ENCODE assay signal across 9 cellular contexts in genomic region chr18:79405019-79405780, GRCh38. TPM values are rescaled to one million over a fixed set of nuclear protein-coding genes. Genes with fewer than 3 reads are reported as not detected.
DNase-seq lines count a peak whose midpoint lies in the region; ATAC-seq and TF ChIP-seq lines count a peak whose summit lies in the region.
"Had no signal": no experiment of that assay in that cellular context is flagged by ENCODE, and none has a peak within 500 bp of the region (broad histone marks: within the 10 kb centered on the region; RNA-seq: fewer than 3 reads in every experiment).

No MANE protein-coding gene starts in this region.

- no peak overlapping the region for H2BK120ac ChIP-seq in neuronal stem cell (ENCODE audit: low read depth, low read length)

- no peak overlapping the region for H3K9ac ChIP-seq in neuronal stem cell (ENCODE audit: low read depth, low read length, poor library complexity)

- H3K9me3 Mint-ChIP-seq in CD14-positive monocyte, result peaks cover 0 to 5% (median 3%) of the 10 kb centered on the region in 7 donors
- H3K9me3 Mint-ChIP-seq in activated naive CD8-positive, alpha-beta T cell treated with anti-CD3 and anti-CD28 coated beads, Interleukin-2, amount 10 ng/mL, durations not matched to agents 7 days and 5 days, result no peaks in the 10 kb centered on the region
- H3K9me3 Mint-ChIP-seq: HFFc6 had no signal

- DNase-seq in CD14-positive monocyte (ENCODE audit: low spot score) (no peak), NCI-H526 (lab: John Stamatoyannopoulos, UW) (peak; percentile 80), neuronal stem cell (ENCODE audit: low spot score) (no peak), body of pancreas (no peak)
- no peak for DNase-seq in activated naive CD8-positive, alpha-beta T cell treated with anti-CD3 and anti-CD28 coated beads, Interleukin-2, amount 10 ng/mL, durations not matched to agents 7 days and 5 days
- DNase-seq: HFFc6 had no signal

- H3K4me1 ChIP-seq in neuronal stem cell (ENCODE audit: control insufficient read depth in 2 of 2, insufficient read depth in 1 of 2, low read depth in 1 of 2, low read length in 2 of 2) (peaks cover 0 to 9% of the 10 kb centered on the region in 2 donors), body of pancreas (peaks cover 27% of the 10 kb centered on the region)

- no peak overlapping the region for H4K91ac ChIP-seq in neuronal stem cell (ENCODE audit: low read depth, low read length, poor library complexity)

- ATAC-seq in activated naive CD8-positive, alpha-beta T cell treated with anti-CD3 and anti-CD28 coated beads, Interleukin-2, amount 10 ng/mL, durations not matched to agents 7 days and 5 days (ENCODE audit: low read depth), result no peak
- no peak for ATAC-seq in GM18858 (IDR thresholded peaks at IDR 0.05; ENCODE audit: unreplicated experiment)
- no peak for ATAC-seq in body of pancreas
- ATAC-seq in HG03457 (IDR thresholded peaks at IDR 0.05; ENCODE audit: unreplicated experiment), result no peak
- no peak for ATAC-seq in GM21619 (IDR thresholded peaks at IDR 0.05; ENCODE audit: unreplicated experiment)

- H3K4me2 ChIP-seq in neuronal stem cell (ENCODE audit: insufficient read depth, low read length, poor library complexity, severe bottlenecking), result no peak overlapping the region

- peak overlapping the region; percentile 30 for H2BK12ac ChIP-seq in neuronal stem cell (ENCODE audit: low read length)

- POLR2A ChIA-PET in activated naive CD8-positive, alpha-beta T cell treated with anti-CD3 and anti-CD28 coated beads, Interleukin-2, amount 10 ng/mL, durations not matched to agents 7 days and 5 days (lab: Charles Lee), result interaction anchor here (0.9 to 1.5 kb wide), 7 partner anchors 9 to 539 kb away, joined by 3 to 10 read pairs (median 4); partner anchors contain the start of gene NFATC1

- no peak overlapping the region for H3K4me3 ChIP-seq in neuronal stem cell (ENCODE audit: low read length in 2 of 2)
- no peak overlapping the region for H3K4me3 ChIP-seq in body of pancreas

- H2BK5ac ChIP-seq in neuronal stem cell (ENCODE audit: low read length), result no peak overlapping the region

- peaks cover 2% of the 10 kb centered on the region for H3K79me1 ChIP-seq in neuronal stem cell (ENCODE audit: low read depth, low read length)

- peaks cover 0 to 2% of the 10 kb centered on the region in 2 donors for H3K9me3 ChIP-seq in neuronal stem cell (replicated peaks in 1 of 2; ENCODE audit: control insufficient read depth in 2 of 2, insufficient read depth in 1 of 2, low read depth in 1 of 2, low read length in 2 of 2)
- no peaks in the 10 kb centered on the region for H3K9me3 ChIP-seq in body of pancreas

- intact Hi-C loops in CD14-positive monocyte (cut with micrococcal nuclease) (loop anchor here in 1 of 2 donors (10.0 kb wide), 1 partner anchor 630 kb away; the partner anchor contains the start of gene RBFA), body of pancreas (cut with DNase I) (no loop called here)

- peak overlapping the region; percentile 1 for H3K23ac ChIP-seq in neuronal stem cell (ENCODE audit: low read depth, low read length, poor library complexity)

- no peak overlapping the region for H3K4ac ChIP-seq in neuronal stem cell (ENCODE audit: low read length)

- H3K27ac Mint-ChIP-seq in CD14-positive monocyte, result peak overlapping the region; percentile 93 to 99 (median 97)
- H3K27ac Mint-ChIP-seq in activated naive CD8-positive, alpha-beta T cell treated with anti-CD3 and anti-CD28 coated beads, Interleukin-2, amount 10 ng/mL, durations not matched to agents 7 days and 5 days, result peak overlapping the region; percentile 96
- H3K27ac Mint-ChIP-seq: HFFc6 had no signal

- H2AK5ac ChIP-seq in neuronal stem cell (ENCODE audit: low read depth, low read length), result peak overlapping the region; percentile 84

- H3K27me3 ChIP-seq in neuronal stem cell (ENCODE audit: control insufficient read depth in 3 of 3, insufficient read depth in 3 of 3, low read depth in 1 of 3, low read length in 3 of 3) (peaks cover 0 to 34% (median 0%) of the 10 kb centered on the region in 3 experiments), body of pancreas (no peaks in the 10 kb centered on the region)

- TF ChIP-seq CTCF in CD14-positive monocyte (IDR thresholded peaks at IDR 0.05) (no peak), body of pancreas (IDR thresholded peaks at IDR 0.05) (no peak)

- peak overlapping the region; percentile 19 for H2BK15ac ChIP-seq in neuronal stem cell (ENCODE audit: low read length)

- H3K14ac ChIP-seq in neuronal stem cell (ENCODE audit: low read length), result no peak overlapping the region

- no peaks in the 10 kb centered on the region for H3K36me3 ChIP-seq in neuronal stem cell (replicated peaks in 1 of 2; ENCODE audit: control insufficient read depth in 2 of 2, insufficient read depth in 2 of 2, low read length in 2 of 2)
- no peaks in the 10 kb centered on the region for H3K36me3 ChIP-seq in body of pancreas (replicated peaks in 1 of 2; ENCODE audit: insufficient read depth in 1 of 2, low read depth in 2 of 2)

- H3K27ac ChIP-seq in neuronal stem cell (replicated peaks; ENCODE audit: low read length), result no peak overlapping the region
- peak overlapping the region in 1 of 4 donors; percentile 47 for H3K27ac ChIP-seq in body of pancreas

- peaks cover 54% of the 10 kb centered on the region for H3K4me1 Mint-ChIP-seq in CD14-positive monocyte
- H3K4me1 Mint-ChIP-seq in activated naive CD8-positive, alpha-beta T cell treated with anti-CD3 and anti-CD28 coated beads, Interleukin-2, amount 10 ng/mL, durations not matched to agents 7 days and 5 days, result peaks cover 35% of the 10 kb centered on the region

- no CpG with 5 or more reads among the region's 23 CpGs for WGBS in neuronal stem cell (ENCODE audit: extremely low coverage in 2 of 2, insufficient read length in 2 of 2, insufficient replicate concordance in 1 of 2), 2 donors
- WGBS in body of pancreas, 2 donors, result 79 to 86% methylated on average over 13 to 23 of the region's 23 CpGs

- no peak overlapping the region for H3K18ac ChIP-seq in neuronal stem cell (ENCODE audit: low read length)

- peaks cover 0 to 2% (median 2%) of the 10 kb centered on the region in 3 donors for H3K27me3 Mint-ChIP-seq in CD14-positive monocyte (ENCODE audit: low read depth in 3 of 3)
- no peaks in the 10 kb centered on the region for H3K27me3 Mint-ChIP-seq in activated naive CD8-positive, alpha-beta T cell treated with anti-CD3 and anti-CD28 coated beads, Interleukin-2, amount 10 ng/mL, durations not matched to agents 7 days and 5 days

- H3K36me3 Mint-ChIP-seq in CD14-positive monocyte, result peaks cover 28 to 31% of the 10 kb centered on the region in 2 donors
- peaks cover 16% of the 10 kb centered on the region for H3K36me3 Mint-ChIP-seq in activated naive CD8-positive, alpha-beta T cell treated with anti-CD3 and anti-CD28 coated beads, Interleukin-2, amount 10 ng/mL, durations not matched to agents 7 days and 5 days

- H4K8ac ChIP-seq in neuronal stem cell (ENCODE audit: low read depth, low read length), result no peak overlapping the region

- H3K4me3 Mint-ChIP-seq in CD14-positive monocyte, result peak overlapping the region; percentile 77 to 90
- H3K4me3 Mint-ChIP-seq in activated naive CD8-positive, alpha-beta T cell treated with anti-CD3 and anti-CD28 coated beads, Interleukin-2, amount 10 ng/mL, durations not matched to agents 7 days and 5 days, result peak overlapping the region; percentile 73
- H3K4me3 Mint-ChIP-seq: HFFc6 had no signal

- TF ChIP-seq POLR2A in body of pancreas (IDR thresholded peaks at IDR 0.05), result no peak

- no peak overlapping the region for H2AFZ ChIP-seq in neuronal stem cell (ENCODE audit: low read length)

RNA-seq across cellular contexts. Expression of gene NFATC1, which starts 9.5 kb away (rescaled TPM):
- polyA plus RNA-seq in CD14-positive monocyte, result 1 to 10 TPM; 7.8 to 8.3 TPM
- total RNA-seq in activated naive CD8-positive, alpha-beta T cell treated with anti-CD3 and anti-CD28 coated beads, Interleukin-2, amount 10 ng/mL, durations not matched to agents 7 days and 5 days, result 10 to 100 TPM; 46.9 to 50.8 TPM
- polyA plus RNA-seq in neuronal stem cell (2013, experiment 1 of 2), result 4.7 TPM
- polyA plus RNA-seq in neuronal stem cell (2013, experiment 2 of 2), result 5.2 TPM
- 1 to 10 TPM; 5.2 to 5.9 TPM for total RNA-seq in body of pancreas

Comparison
In these comparisons a context has a peak if more than half of its experiments do, and no peak if none do; other contexts are left out.
1. DNase-seq: peak in NCI-H526 (2 of 2); none in CD14-positive monocyte (single experiment), activated naive CD8-positive, alpha-beta T cell treated with anti-CD3 and anti-CD28 coated beads, Interleukin-2, amount 10 ng/mL, durations not matched to agents 7 days and 5 days (single experiment), neuronal stem cell (single experiment) and body of pancreas (0 of 4).
2. RNA of gene NFATC1, which starts 9.5 kb away (total RNA-seq): 46.9 to 50.8 TPM in activated naive CD8-positive, alpha-beta T cell treated with anti-CD3 and anti-CD28 coated beads, Interleukin-2, amount 10 ng/mL, durations not matched to agents 7 days and 5 days; 5.2 to 5.9 TPM in body of pancreas; every median in the first group is over 4 times any median in the second.